In the genomic region with DNA sequence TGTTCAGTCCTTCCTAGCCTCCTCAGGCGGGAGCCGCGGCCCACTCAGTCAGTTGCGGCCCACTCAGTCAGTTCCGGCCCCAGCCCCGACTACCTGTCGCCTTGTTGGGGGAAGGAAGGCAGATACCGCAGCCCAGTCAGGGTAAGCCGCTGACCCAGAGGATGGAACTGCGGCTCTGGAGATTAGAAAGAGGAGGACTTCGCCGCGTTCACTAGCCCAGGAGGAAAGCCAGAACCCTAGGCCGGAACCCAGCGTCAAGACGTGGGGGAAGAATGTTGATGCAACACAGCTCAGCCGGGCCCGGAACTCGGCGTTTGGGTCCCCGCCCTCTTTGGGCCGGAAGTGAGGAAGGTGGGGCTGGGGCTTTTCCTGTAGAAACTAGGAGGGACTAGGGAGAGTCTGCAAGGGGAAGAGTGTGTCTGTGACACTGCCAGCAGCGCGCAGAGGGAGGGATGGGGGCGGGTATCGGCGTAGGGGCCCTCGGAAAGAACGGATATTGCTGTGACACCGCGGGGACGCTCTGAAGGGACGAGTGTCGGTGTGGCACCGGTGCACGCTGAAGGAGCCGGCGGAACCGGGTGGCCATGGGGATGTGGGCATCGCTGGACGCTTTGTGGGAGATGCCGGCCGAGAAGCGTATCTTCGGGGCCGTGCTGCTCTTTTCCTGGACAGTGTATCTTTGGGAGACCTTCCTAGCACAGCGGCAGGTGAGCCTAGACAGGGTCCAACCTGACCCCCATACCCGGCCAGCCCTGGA, we compare ENCODE assay signal across 8 cellular contexts. TPM values are rescaled to one million over a fixed set of nuclear protein-coding genes. Genes with fewer than 3 reads are reported as not detected.
DNase-seq lines count a peak whose midpoint lies in the region; ATAC-seq, FAIRE-seq and TF ChIP-seq lines count a peak whose summit lies in the region.

A gene (plus strand): TSS at position 549 of the 757 bp plus-strand sequence. CDS start 36 bp downstream, at position 585.

- peak within 1 kb of the TSS; percentile 97 for H3K4me3 ChIP-seq in kidney (ENCODE audit: low read length in 2 of 2)

- TF ChIP-seq CTCF in chondrocyte (IDR thresholded peaks at IDR 0.05) (no peak), kidney (IDR thresholded peaks at IDR 0.05; ENCODE audit: borderline replicate concordance, extremely low read depth, insufficient read depth) (no peak)

- no peaks in the 10 kb centered on the region for H3K9me3 ChIP-seq in kidney (ENCODE audit: control insufficient read depth in 1 of 2, low read length in 2 of 2)

- no peak for FAIRE-seq in kidney (lab: Jason Lieb, UNC)

- H3K4me1 ChIP-seq in kidney (ENCODE audit: control insufficient read depth in 1 of 2, insufficient read depth in 1 of 2, low read depth in 1 of 2, low read length in 2 of 2) = peaks cover 0 to 4% of the 10 kb centered on the region in 2 donors

- TF ChIP-seq POLR2A in GM19099 (IDR thresholded peaks at IDR 0.05; ENCODE audit: extremely low read depth, insufficient read length, low read depth) = peak; percentile 85

- no peaks in the 10 kb centered on the region for H3K27me3 Mint-ChIP-seq in chondrocyte (ENCODE audit: low read depth)

- peak within 1 kb of the TSS; percentile 97 to 98 for H3K27ac ChIP-seq in kidney (ENCODE audit: low read depth in 2 of 2, low read length in 2 of 2)

- H3K4me3 Mint-ChIP-seq in chondrocyte (ENCODE audit: unreplicated experiment) = peak within 1 kb of the TSS; percentile 96

- DNase-seq in AG20443 (ENCODE audit: low spot score) (peak; percentile 95), NCI-H510A treated with DMSO at 0.1 percent for 48 hours (lab: John Stamatoyannopoulos, UW) (peak; percentile 100), chondrocyte (ENCODE audit: low spot score) (peak; percentile 98), kidney (peak; percentile 98)
- DNase-seq in activated CD4-positive, alpha-beta T cell treated with anti-CD3 and anti-CD28 coated beads for 24 hours (ENCODE audit: low read depth in 2 of 2) = peak; percentile 89 to 92
- peak; percentile 97 for DNase-seq in stimulated activated CD4-positive, alpha-beta T cell treated with anti-CD3 and anti-CD28 coated beads, Interleukin-15, amount 100 ng/mL, for 24 hours

- peak within 1 kb of the TSS; percentile 100 for H3K27ac Mint-ChIP-seq in chondrocyte (ENCODE audit: unreplicated experiment)

- ATAC-seq in HG03432 (IDR thresholded peaks at IDR 0.05; ENCODE audit: unreplicated experiment) = peak; percentile 90

- intact Hi-C loops in kidney (cut with DNase I) = no loop called here

- peak within 1 kb of the TSS; percentile 85 to 99 for H3K9ac ChIP-seq in kidney (ENCODE audit: low read length in 2 of 2)

- H3K4me1 Mint-ChIP-seq in chondrocyte (ENCODE audit: low read depth) = peaks cover 42% of the 10 kb centered on the region

- H3K36me3 ChIP-seq in kidney (ENCODE audit: control insufficient read depth in 1 of 2, insufficient read depth in 2 of 2, low read length in 2 of 2) = peaks cover 4 to 8% of the 10 kb centered on the region in 2 donors

- no peaks in the 10 kb centered on the region for H3K9me3 Mint-ChIP-seq in chondrocyte (ENCODE audit: low read depth)

- peaks cover 18% of the 10 kb centered on the region for H3K36me3 Mint-ChIP-seq in chondrocyte (ENCODE audit: low read depth)

RNA-seq across cellular contexts. Expression of the gene that starts here (rescaled TPM):
- total RNA-seq in chondrocyte (49.5 to 62.3 TPM (median 49.6 TPM) in 3 replicates), kidney (42.6 TPM)
- polyA plus RNA-seq in kidney (ENCODE audit: insufficient read depth, low read depth, low replicate concordance) = 31.2 TPM

Comparison
In these comparisons a context has a peak if more than half of its experiments do, and no peak if none do; other contexts are left out.
1. Peak in every context shown above with its lines: DNase-seq, ATAC-seq, H3K4me3 ChIP-seq and H3K27ac ChIP-seq.